1 cellular context compared by ENCODE assay signal in genomic region chr5:8861764-8862163, GRCh38.
TF ChIP-seq lines count a peak whose summit lies in the region.

No MANE protein-coding gene starts in this region.

TF ChIP-seq in GM23338, 12 proteins besides CTCF, POLR2A, EP300 and RAD21:
- TF ChIP-seq EZH2 (IDR thresholded peaks at IDR 0.05; ENCODE audit: low read depth, unreplicated experiment) (no peak), ZNF462 (CRISPR knock-in tag; IDR thresholded peaks at IDR 0.05) (no peak), POLR2AphosphoS5 (IDR thresholded peaks at IDR 0.05; ENCODE audit: low read depth) (no peak)
